ENCODE assay signal across 8 cellular contexts in the genomic region with DNA sequence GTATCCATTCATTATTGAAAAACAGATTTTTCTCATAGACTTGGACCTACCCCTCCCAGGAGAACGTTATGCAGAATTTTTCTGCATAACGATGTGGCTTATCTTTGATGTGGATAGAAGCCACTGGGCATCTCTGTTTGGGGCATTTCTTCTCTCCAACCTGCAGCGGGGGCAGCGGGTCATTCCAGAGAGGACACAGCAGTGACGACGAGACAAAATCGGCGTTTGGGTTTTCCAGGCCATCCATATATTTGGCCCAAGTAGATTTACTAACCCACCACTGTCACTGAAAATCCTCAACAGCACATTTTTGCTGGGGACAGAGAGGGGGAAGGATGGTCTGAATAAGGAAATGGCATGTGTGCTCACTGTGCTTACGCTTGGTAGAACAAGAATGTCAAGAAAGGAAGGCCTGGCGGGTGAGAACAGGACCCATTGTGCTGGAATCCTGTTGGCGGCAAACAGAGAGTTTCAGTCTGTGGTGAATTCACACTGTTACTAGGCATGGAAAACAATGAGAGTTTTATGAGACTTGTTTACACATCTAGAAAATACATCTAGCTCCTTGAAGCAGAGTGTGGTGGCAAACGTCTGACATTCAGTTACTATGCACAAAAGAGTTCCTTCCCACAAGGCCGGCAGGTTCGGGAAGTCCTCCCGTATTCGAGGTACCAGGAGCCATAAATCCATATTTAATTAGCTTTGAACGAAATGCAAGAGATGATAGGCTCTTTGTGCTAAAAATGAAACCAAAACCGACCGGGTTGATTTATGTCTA.
DNase-seq lines count a peak whose midpoint lies in the region; ATAC-seq, FAIRE-seq and TF ChIP-seq lines count a peak whose summit lies in the region.

No MANE protein-coding gene starts in this region.

- H3K9me3 ChIP-seq in DND-41 (ENCODE audit: insufficient read depth, low read length, severe bottlenecking) (no peaks in the 10 kb centered on the region), T-helper 17 cell (ENCODE audit: control insufficient read depth, low read length, poor library complexity, severe bottlenecking) (no peaks in the 10 kb centered on the region), SK-N-SH (no peaks in the 10 kb centered on the region)

- H3K4me3 ChIP-seq in DND-41 (ENCODE audit: low read depth in 1 of 2, low read length in 2 of 2): no peak overlapping the region
- no peak overlapping the region for H3K4me3 ChIP-seq in SK-N-SH (ENCODE audit: low read depth in 2 of 2, low read length in 1 of 2)

- DNase-seq in DND-41: no peak
- DNase-seq in T-helper 17 cell: no peak
- DNase-seq in frontal cortex (ENCODE audit: low spot score in 2 of 2): peak in 1 of 2 donors; percentile 49
- peak; percentile 83 for DNase-seq in putamen (ENCODE audit: low spot score)
- no peak for DNase-seq in Kasumi-1 (lab: John Stamatoyannopoulos, UW)
- DNase-seq in NCI-H1694 treated with DMSO at 0.1 percent for 48 hours (lab: John Stamatoyannopoulos, UW): no peak
- no peak for DNase-seq in SK-N-SH
- no peak for DNase-seq in OCI-M1 (lab: John Stamatoyannopoulos, UW)

- TF ChIP-seq CTCF in DND-41 (IDR thresholded peaks at IDR 0.05; ENCODE audit: borderline replicate concordance, extremely low read depth, low read length, poor library complexity, severe bottlenecking): no peak
- no peak for TF ChIP-seq CTCF in SK-N-SH (IDR thresholded peaks at IDR 0.05)

- H3K79me2 ChIP-seq in DND-41 (ENCODE audit: insufficient read depth, low read length) (no peaks in the 10 kb centered on the region), SK-N-SH (ENCODE audit: insufficient read depth) (no peaks in the 10 kb centered on the region)

- 87% methylated on average over 19 of the region's 19 CpGs for WGBS in SK-N-SH (ENCODE audit: low lambda C conversion rate)

- peak overlapping the region; percentile 39; the same call in 1 of the 2 replicates for H2AFZ ChIP-seq in DND-41 (ENCODE audit: low read depth, low read length)
- no peak overlapping the region; the same call in 1 of the 2 replicates for H2AFZ ChIP-seq in SK-N-SH (ENCODE audit: low read depth)

- no peaks in the 10 kb centered on the region for H3K9me2 ChIP-seq in SK-N-SH

- no peaks in the 10 kb centered on the region for H3K36me3 Mint-ChIP-seq in T-helper 17 cell (ENCODE audit: low read depth)

- no peak for TF ChIP-seq EP300 in SK-N-SH (IDR thresholded peaks at IDR 0.05; ENCODE audit: borderline replicate concordance in 1 of 2, low read depth in 1 of 2, low read length in 1 of 2)

- no peak overlapping the region for H3K9ac ChIP-seq in DND-41 (ENCODE audit: low read depth, low read length)
- no peak overlapping the region for H3K9ac ChIP-seq in SK-N-SH

- H3K4me3 Mint-ChIP-seq in T-helper 17 cell: peak overlapping the region; percentile 87

- peak overlapping the region; percentile 85 for H3K27ac Mint-ChIP-seq in T-helper 17 cell

- TF ChIP-seq RAD21 in SK-N-SH (IDR thresholded peaks at IDR 0.05; ENCODE audit: low read length): no peak

- peak overlapping the region; percentile 18; the same call in 1 of the 2 replicates for H3K27ac ChIP-seq in DND-41 (ENCODE audit: low read length)
- no peak overlapping the region for H3K27ac ChIP-seq in SK-N-SH (ENCODE audit: low read depth in 2 of 2, low read length in 1 of 2)

- H3K36me3 ChIP-seq in DND-41 (ENCODE audit: insufficient read depth, low read length) (no peaks in the 10 kb centered on the region), SK-N-SH (replicated peaks in 1 of 2; ENCODE audit: control insufficient read depth in 1 of 2, insufficient read depth in 2 of 2, low read length in 1 of 2) (no peaks in the 10 kb centered on the region)

- ATAC-seq in DND-41 (ENCODE audit: insufficient read depth, low read depth) (no peak), T-helper 17 cell (peak; percentile 29)

- POLR2A ChIA-PET in SK-N-SH (lab: Yijun Ruan, JAX): no interaction called here

- H3K4me2 ChIP-seq in DND-41 (ENCODE audit: insufficient read depth, low read length) (no peak overlapping the region), SK-N-SH (no peak overlapping the region; the same call in 1 of the 2 replicates)

- H3K4me1 Mint-ChIP-seq in T-helper 17 cell: peaks cover 44% of the 10 kb centered on the region

- H3K27me3 Mint-ChIP-seq in T-helper 17 cell: no peaks in the 10 kb centered on the region

- peaks cover 35% of the 10 kb centered on the region for H3K4me1 ChIP-seq in DND-41 (ENCODE audit: insufficient read depth, low read length)
- peaks cover 2 to 24% of the 10 kb centered on the region in 2 experiments; a peak in 3 of 4 replicates for H3K4me1 ChIP-seq in SK-N-SH (ENCODE audit: control insufficient read depth in 1 of 2, insufficient read depth in 2 of 2, low read depth in 1 of 2, low read length in 1 of 2)

- H3K27me3 ChIP-seq in DND-41 (ENCODE audit: insufficient read depth, low read length, poor library complexity) (no peaks in the 10 kb centered on the region), SK-N-SH (ENCODE audit: insufficient read depth) (no peaks in the 10 kb centered on the region)

- H4K20me1 ChIP-seq in DND-41 (ENCODE audit: insufficient read depth, low read length) (no peaks in the 10 kb centered on the region), SK-N-SH (ENCODE audit: insufficient read depth) (no peaks in the 10 kb centered on the region)

- CTCF ChIA-PET in SK-N-SH (lab: Yijun Ruan, JAX): no interaction called here

- FAIRE-seq in frontal cortex (lab: Jason Lieb, UNC): peak; percentile 63

- H3F3A ChIP-seq in SK-N-SH (replicated peaks; ENCODE audit: insufficient read depth): peaks cover 29% of the 10 kb centered on the region

TF ChIP-seq in SK-N-SH, 30 proteins besides CTCF, POLR2A, EP300 and RAD21:
- TF ChIP-seq USF2 (IDR thresholded peaks at IDR 0.05; ENCODE audit: borderline replicate concordance, low read depth, low read length) (no peak), TEAD4 (IDR thresholded peaks at IDR 0.05; ENCODE audit: borderline replicate concordance, insufficient read depth) (no peak), YY1 (IDR thresholded peaks at IDR 0.05; ENCODE audit: low read depth) (no peak)
- TF ChIP-seq, protein P1, sequence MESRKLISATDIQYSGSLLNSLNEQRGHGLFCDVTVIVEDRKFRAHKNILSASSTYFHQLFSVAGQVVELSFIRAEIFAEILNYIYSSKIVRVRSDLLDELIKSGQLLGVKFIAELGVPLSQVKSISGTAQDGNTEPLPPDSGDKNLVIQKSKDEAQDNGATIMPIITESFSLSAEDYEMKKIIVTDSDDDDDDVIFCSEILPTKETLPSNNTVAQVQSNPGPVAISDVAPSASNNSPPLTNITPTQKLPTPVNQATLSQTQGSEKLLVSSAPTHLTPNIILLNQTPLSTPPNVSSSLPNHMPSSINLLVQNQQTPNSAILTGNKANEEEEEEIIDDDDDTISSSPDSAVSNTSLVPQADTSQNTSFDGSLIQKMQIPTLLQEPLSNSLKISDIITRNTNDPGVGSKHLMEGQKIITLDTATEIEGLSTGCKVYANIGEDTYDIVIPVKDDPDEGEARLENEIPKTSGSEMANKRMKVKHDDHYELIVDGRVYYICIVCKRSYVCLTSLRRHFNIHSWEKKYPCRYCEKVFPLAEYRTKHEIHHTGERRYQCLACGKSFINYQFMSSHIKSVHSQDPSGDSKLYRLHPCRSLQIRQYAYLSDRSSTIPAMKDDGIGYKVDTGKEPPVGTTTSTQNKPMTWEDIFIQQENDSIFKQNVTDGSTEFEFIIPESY (IDR thresholded peaks at IDR 0.05; ENCODE audit: borderline replicate concordance, low read depth): no peak
